20 cellular contexts compared by ENCODE assay signal in the genomic region with DNA sequence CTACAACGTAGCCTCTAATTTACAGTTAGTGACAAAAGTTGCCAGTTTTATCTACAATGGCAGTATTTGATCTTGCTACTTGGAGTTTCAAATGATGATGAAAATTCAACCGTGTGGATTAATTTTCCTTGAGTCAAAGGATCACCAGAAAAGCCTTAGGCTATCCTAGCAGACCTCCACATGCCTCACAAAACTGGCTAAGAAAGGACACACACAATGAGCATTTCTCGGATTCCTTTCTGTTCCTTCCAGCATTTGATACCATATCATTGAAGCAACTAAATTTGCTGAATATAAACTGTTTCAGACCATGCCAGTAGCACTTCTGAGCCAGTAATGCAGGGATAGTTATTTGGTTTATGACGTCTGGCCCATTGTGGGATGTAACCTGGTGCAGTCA.
A peak's percentile ranks its signal among the peaks of the same experiment; 100 is the strongest.
DNase-seq lines count a peak whose midpoint lies in the region; ATAC-seq and TF ChIP-seq lines count a peak whose summit lies in the region.
"Had no signal": no experiment of that assay in that cellular context is flagged by ENCODE, and none has a peak within 500 bp of the region (broad histone marks: within the 10 kb centered on the region; RNA-seq: fewer than 3 reads in every experiment).

No MANE protein-coding gene starts in this region.

- H3K27ac ChIP-seq in mesendoderm (ENCODE audit: low read depth, low read length) = no peak overlapping the region
- no peak overlapping the region for H3K27ac ChIP-seq in naive thymus-derived CD4-positive, alpha-beta T cell (ENCODE audit: low read depth, low read length)
- no peak overlapping the region for H3K27ac ChIP-seq in effector memory CD4-positive, alpha-beta T cell (ENCODE audit: insufficient read depth, low read length, poor library complexity, severe bottlenecking)
- H3K27ac ChIP-seq: BLaER1 treated with 17β-estradiol and CSF1 and Interleukin-3, amounts not matched to agents 10 nM and 100 nM had no signal

- no peak overlapping the region for H2BK120ac ChIP-seq in mesendoderm (ENCODE audit: low read depth, low read length)

- H3K27me3 Mint-ChIP-seq in osteocyte (ENCODE audit: unreplicated experiment) = no peaks in the 10 kb centered on the region
- H3K27me3 Mint-ChIP-seq in naive thymus-derived CD4-positive, alpha-beta T cell = peaks cover 0 to 12% (median 7%) of the 10 kb centered on the region in 5 donors

- no peak overlapping the region for H3K23ac ChIP-seq in mesendoderm (ENCODE audit: low read length)

- no peak overlapping the region for H3K4me3 Mint-ChIP-seq in osteocyte (ENCODE audit: unreplicated experiment)
- no peak overlapping the region for H3K4me3 Mint-ChIP-seq in naive thymus-derived CD4-positive, alpha-beta T cell
- H3K4me3 Mint-ChIP-seq: B cell; CD8-positive, alpha-beta T cell; H9; IgD-negative memory B cell had no signal

- H3K18ac ChIP-seq in mesendoderm (ENCODE audit: low read length) = no peak overlapping the region

- CTCF ChIA-PET in naive thymus-derived CD4-positive, alpha-beta T cell (lab: Charles Lee) = interaction anchor here (0.6 to 0.7 kb wide), 2 partner anchors 11 to 48 kb away, joined by 3 to 5 read pairs; no protein-coding TSS in a partner anchor

- no peak overlapping the region for H3K9ac ChIP-seq in mesendoderm (ENCODE audit: low read length)
- H3K9ac ChIP-seq: BLaER1 treated with 17β-estradiol and CSF1 and Interleukin-3, amounts not matched to agents 10 nM and 100 nM had no signal

- H3K9me3 Mint-ChIP-seq in osteocyte (ENCODE audit: unreplicated experiment) = no peaks in the 10 kb centered on the region
- peaks cover 0 to 12% (median 4%) of the 10 kb centered on the region in 11 donors for H3K9me3 Mint-ChIP-seq in naive thymus-derived CD4-positive, alpha-beta T cell
- H3K9me3 Mint-ChIP-seq: IgD-negative memory B cell had no signal

- peaks cover 18% of the 10 kb centered on the region for H3K4me1 Mint-ChIP-seq in osteocyte (ENCODE audit: unreplicated experiment)
- no peaks in the 10 kb centered on the region for H3K4me1 Mint-ChIP-seq in naive thymus-derived CD4-positive, alpha-beta T cell
- H3K4me1 Mint-ChIP-seq: B cell, IgD-negative memory B cell had no signal

- no peaks in the 10 kb centered on the region for H3K79me1 ChIP-seq in mesendoderm (ENCODE audit: low read length)

- no peak for ATAC-seq in HG02852 (IDR thresholded peaks at IDR 0.05; ENCODE audit: unreplicated experiment)
- no peak for ATAC-seq in naive thymus-derived CD4-positive, alpha-beta T cell
- ATAC-seq: CD8-positive, alpha-beta T cell; HepG2 had no signal

- peaks cover 4% of the 10 kb centered on the region for H3K36me3 Mint-ChIP-seq in osteocyte (ENCODE audit: unreplicated experiment)
- peaks cover 0 to 6% (median 4%) of the 10 kb centered on the region in 5 donors for H3K36me3 Mint-ChIP-seq in naive thymus-derived CD4-positive, alpha-beta T cell
- H3K36me3 Mint-ChIP-seq: CD8-positive, alpha-beta T cell; IgD-negative memory B cell had no signal

- no peak overlapping the region for H4K5ac ChIP-seq in mesendoderm (ENCODE audit: low read length)

- no peaks in the 10 kb centered on the region for H3K79me2 ChIP-seq in mesendoderm (ENCODE audit: control insufficient read depth, insufficient read depth, low read length)

- no peak overlapping the region for H3K4me2 ChIP-seq in mesendoderm (ENCODE audit: low read length)
- H3K4me2 ChIP-seq: BLaER1 treated with 17β-estradiol and CSF1 and Interleukin-3, amounts not matched to agents 10 nM and 100 nM had no signal

- DNase-seq in ELF-1 (ENCODE audit: low read depth, low spot score) (peak; percentile 3), astrocyte of the hippocampus (ENCODE audit: low read depth, low spot score) (peak; percentile 5), mesendoderm (peak; percentile 26), osteocyte (ENCODE audit: extremely low spot score, unreplicated experiment) (no peak)
- no peak for DNase-seq in naive thymus-derived CD4-positive, alpha-beta T cell
- no peak for DNase-seq in effector memory CD4-positive, alpha-beta T cell
- no peak for DNase-seq in NK-92 treated with Interleukin-12 subunit alpha and Interleukin-12 subunit beta, amount 100 ng/mL, for 24 hours (lab: John Stamatoyannopoulos, UW)
- DNase-seq: CD8-positive, alpha-beta T cell; COR-L47; DMS 273 treated with DMSO at 0.1 percent for 48 hours; DMS53; DND-41; GDM1; GOT3; H9 had no signal

- H2AK5ac ChIP-seq in mesendoderm (ENCODE audit: low read length) = no peak overlapping the region

- H2BK15ac ChIP-seq in mesendoderm (replicated peaks; ENCODE audit: low read depth) = no peak overlapping the region

- POLR2A ChIA-PET in naive thymus-derived CD4-positive, alpha-beta T cell (lab: Charles Lee) = no interaction called here

- no peak overlapping the region for H4K8ac ChIP-seq in mesendoderm (ENCODE audit: low read depth, low read length)

- H3K36me3 ChIP-seq in mesendoderm (ENCODE audit: control insufficient read depth, insufficient read depth, low read length) = no peaks in the 10 kb centered on the region
- no peaks in the 10 kb centered on the region for H3K36me3 ChIP-seq in naive thymus-derived CD4-positive, alpha-beta T cell (ENCODE audit: control insufficient read depth in 2 of 3, insufficient read depth in 3 of 3, low read length in 3 of 3)
- no peaks in the 10 kb centered on the region for H3K36me3 ChIP-seq in effector memory CD4-positive, alpha-beta T cell (ENCODE audit: control insufficient read depth, insufficient read depth, low read length)
- H3K36me3 ChIP-seq: BLaER1 treated with 17β-estradiol and CSF1 and Interleukin-3, amounts not matched to agents 10 nM and 100 nM had no signal

- peak overlapping the region; percentile 42 for H3K27ac Mint-ChIP-seq in osteocyte (ENCODE audit: unreplicated experiment)
- no peak overlapping the region for H3K27ac Mint-ChIP-seq in naive thymus-derived CD4-positive, alpha-beta T cell
- H3K27ac Mint-ChIP-seq: B cell; CD8-positive, alpha-beta T cell; H9; IgD-negative memory B cell had no signal

- TF ChIP-seq CTCF in osteocyte (IDR thresholded peaks at IDR 0.05) = no peak

- H3K4me1 ChIP-seq in mesendoderm (ENCODE audit: control insufficient read depth, low read depth, low read length) = no peaks in the 10 kb centered on the region
- H3K4me1 ChIP-seq in naive thymus-derived CD4-positive, alpha-beta T cell (ENCODE audit: control insufficient read depth in 2 of 2, insufficient read depth in 2 of 2, low read length in 2 of 2) = no peaks in the 10 kb centered on the region
- no peaks in the 10 kb centered on the region for H3K4me1 ChIP-seq in effector memory CD4-positive, alpha-beta T cell (ENCODE audit: control insufficient read depth, insufficient read depth, low read length, poor library complexity, severe bottlenecking)
- H3K4me1 ChIP-seq: BLaER1 treated with 17β-estradiol and CSF1 and Interleukin-3, amounts not matched to agents 10 nM and 100 nM had no signal

- H3K56ac ChIP-seq in mesendoderm (ENCODE audit: low read length) = no peak overlapping the region

- intact Hi-C loops in naive thymus-derived CD4-positive, alpha-beta T cell (cut with micrococcal nuclease) = no loop called here

- no peak overlapping the region for H3K4me3 ChIP-seq in mesendoderm (ENCODE audit: low read length)
- no peak overlapping the region for H3K4me3 ChIP-seq in naive thymus-derived CD4-positive, alpha-beta T cell (ENCODE audit: low read length)
- no peak overlapping the region for H3K4me3 ChIP-seq in effector memory CD4-positive, alpha-beta T cell (ENCODE audit: insufficient read depth, low read depth, low read length, poor library complexity, severe bottlenecking)
- H3K4me3 ChIP-seq: BLaER1 treated with 17β-estradiol and CSF1 and Interleukin-3, amounts not matched to agents 10 nM and 100 nM had no signal

- no peaks in the 10 kb centered on the region for H3K9me3 ChIP-seq in naive thymus-derived CD4-positive, alpha-beta T cell (ENCODE audit: control insufficient read depth in 2 of 3, low read length in 3 of 3)
- no peaks in the 10 kb centered on the region for H3K9me3 ChIP-seq in effector memory CD4-positive, alpha-beta T cell (ENCODE audit: control insufficient read depth, low read length)

- H3K27me3 ChIP-seq in mesendoderm (ENCODE audit: insufficient read depth, low read length, poor library complexity) = no peaks in the 10 kb centered on the region
- no peaks in the 10 kb centered on the region for H3K27me3 ChIP-seq in naive thymus-derived CD4-positive, alpha-beta T cell (ENCODE audit: control insufficient read depth in 2 of 2, insufficient read depth in 2 of 2, low read length in 2 of 2)
- H3K27me3 ChIP-seq in effector memory CD4-positive, alpha-beta T cell (replicated peaks; ENCODE audit: control insufficient read depth, insufficient read depth, low read length, poor library complexity, severe bottlenecking) = no peaks in the 10 kb centered on the region
- H3K27me3 ChIP-seq: BLaER1 treated with 17β-estradiol and CSF1 and Interleukin-3, amounts not matched to agents 10 nM and 100 nM had no signal

- WGBS in mesendoderm (ENCODE audit: extremely low coverage, insufficient coverage, low lambda C conversion rate) = no CpG with 5 or more reads among the region's 4 CpGs

- no peak overlapping the region for H2BK5ac ChIP-seq in mesendoderm (ENCODE audit: low read length)

- H3K4ac ChIP-seq in mesendoderm (ENCODE audit: low read depth, low read length) = no peak overlapping the region

Comparison
In these comparisons a context has a peak if more than half of its experiments do, and no peak if none do; other contexts are left out.
1. DNase-seq: peak in ELF-1 (single experiment), astrocyte of the hippocampus (single experiment) and mesendoderm (single experiment); none in osteocyte (single experiment), naive thymus-derived CD4-positive, alpha-beta T cell (0 of 9), effector memory CD4-positive, alpha-beta T cell (0 of 3) and NK-92 treated with Interleukin-12 subunit alpha and Interleukin-12 subunit beta, amount 100 ng/mL, for 24 hours (single experiment).